ENCODE assay signal across 31 cellular contexts in the genomic region with DNA sequence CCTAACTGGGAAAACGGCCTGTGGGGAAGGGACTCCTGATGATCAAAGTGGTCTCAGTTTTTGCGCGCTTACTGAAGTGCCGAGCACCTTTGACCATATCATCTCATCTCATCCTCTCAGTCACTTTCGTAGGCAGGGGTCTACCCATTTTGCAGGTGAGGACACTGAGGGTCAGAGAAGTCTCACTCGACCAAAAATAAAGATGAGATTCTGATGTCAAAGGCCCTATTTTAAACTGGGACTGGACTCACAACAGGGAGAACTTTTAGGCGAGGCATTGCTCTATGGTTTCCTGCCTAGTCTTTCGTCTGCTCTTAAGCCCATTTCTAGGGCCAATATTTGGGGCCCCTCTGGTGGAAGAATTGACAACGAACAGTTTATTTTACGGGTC. TPM values are rescaled to one million over a fixed set of nuclear protein-coding genes. Genes with fewer than 3 reads are reported as not detected.
DNase-seq lines count a peak whose midpoint lies in the region; ATAC-seq, FAIRE-seq and TF ChIP-seq lines count a peak whose summit lies in the region.
"Had no signal": no experiment of that assay in that cellular context is flagged by ENCODE, and none has a peak within 500 bp of the region (broad histone marks: within the 10 kb centered on the region; RNA-seq: fewer than 3 reads in every experiment).

No MANE protein-coding gene starts in this region.

- H3K4me2 ChIP-seq in astrocyte (ENCODE audit: low read length): no peak overlapping the region
- H3K4me2 ChIP-seq: SK-N-SH had no signal

- no peak overlapping the region for H2AFZ ChIP-seq in astrocyte (ENCODE audit: low read depth, low read length)

- no peak for FAIRE-seq in astrocyte (lab: Jason Lieb, UNC)
- FAIRE-seq: GM12878 had no signal

- H3K27me3 ChIP-seq in HUES48 (ENCODE audit: control insufficient read depth, insufficient read depth, low read length) (peaks cover 44% of the 10 kb centered on the region), astrocyte (ENCODE audit: insufficient read depth, low read length) (peaks cover 42% of the 10 kb centered on the region), iPS-18a (ENCODE audit: control insufficient read depth, insufficient read depth, low read length) (peaks cover 42% of the 10 kb centered on the region), testis (no peaks in the 10 kb centered on the region), gastroesophageal sphincter (peaks cover 55% of the 10 kb centered on the region)
- H3K27me3 ChIP-seq: MG63, thyroid gland had no signal

- H3K4me1 Mint-ChIP-seq in astrocyte (ENCODE audit: low read depth, unreplicated experiment) (peaks cover 1% of the 10 kb centered on the region), nephron progenitor cell (no peaks in the 10 kb centered on the region)
- H3K4me1 Mint-ChIP-seq: activated CD4-positive, alpha-beta T cell treated with anti-CD3 and anti-CD28 coated beads, Interleukin-2, amount 10 ng/mL, durations not matched to agents 24 days and 14 days; activated CD8-positive, alpha-beta memory T cell treated with anti-CD3 and anti-CD28 coated beads, Interleukin-2, amount 10 ng/mL, durations not matched to agents 7 days and 5 days; immature natural killer cell; T-helper 17 cell had no signal

- H3K36me3 Mint-ChIP-seq in astrocyte (ENCODE audit: low read depth, unreplicated experiment): peaks cover 1% of the 10 kb centered on the region
- no peaks in the 10 kb centered on the region for H3K36me3 Mint-ChIP-seq in nephron progenitor cell (ENCODE audit: low read depth)
- H3K36me3 Mint-ChIP-seq: activated CD8-positive, alpha-beta memory T cell treated with anti-CD3 and anti-CD28 coated beads, Interleukin-2, amount 10 ng/mL, durations not matched to agents 7 days and 5 days; immature natural killer cell had no signal

- TF ChIP-seq CTCF in astrocyte (IDR thresholded peaks at IDR 0.05; ENCODE audit: insufficient read depth, low read depth, low read length) (no peak), testis (IDR thresholded peaks at IDR 0.05) (no peak), nephron progenitor cell (IDR thresholded peaks at IDR 0.05) (no peak), gastroesophageal sphincter (IDR thresholded peaks at IDR 0.05) (no peak)

- H3K27ac ChIP-seq in HUES48 (ENCODE audit: low read depth, low read length) (no peak overlapping the region), astrocyte (ENCODE audit: low read depth, low read length) (no peak overlapping the region), iPS-18a (ENCODE audit: low read length) (no peak overlapping the region), testis (no peak overlapping the region), gastroesophageal sphincter (no peak overlapping the region)
- H3K27ac ChIP-seq: adrenal gland, heart left ventricle, left lung, thyroid gland had no signal

- no peaks in the 10 kb centered on the region for H4K20me1 ChIP-seq in astrocyte (ENCODE audit: insufficient read depth, low read length)

- H3K4me3 ChIP-seq in HUES48 (ENCODE audit: low read depth, low read length) (0 out of 2 replicates have a peak overlapping the region, but pooled peaks have one; percentile 53), astrocyte (ENCODE audit: insufficient read depth, low read depth, low read length) (no peak overlapping the region), iPS-18a (ENCODE audit: low read length) (peak overlapping the region; percentile 54), testis (peak overlapping the region; percentile 61 to 62), gastroesophageal sphincter (no peak overlapping the region)
- H3K4me3 ChIP-seq: GM12878, left lung had no signal

- DNase-seq in astrocyte (ENCODE audit: low read depth) (no peak), testis (no peak), nephron progenitor cell (no peak)
- DNase-seq: activated CD4-positive, alpha-beta T cell treated with anti-CD3 and anti-CD28 coated beads, Interleukin-2, amount 10 ng/mL, durations not matched to agents 24 days and 14 days; activated CD8-positive, alpha-beta memory T cell treated with anti-CD3 and anti-CD28 coated beads, Interleukin-2, amount 10 ng/mL, durations not matched to agents 7 days and 5 days; activated naive CD4-positive, alpha-beta T cell treated with Interleukin-2 at 50 U/mL for 16 hours; activated T-cell treated with anti-CD3 and anti-CD28 coated beads, Interleukin-2, amount 50 U/mL, for 72 hours; adrenal gland; heart left ventricle; immature natural killer cell; naive B cell; NCI-H1417; NCI-H2081 treated with DMSO at 0.1 percent for 48 hours; NCI-H345; NCI-H748 treated with DMSO at 0.1 percent for 48 hours; stimulated activated CD4-positive, alpha-beta T cell treated with anti-CD3 and anti-CD28 coated beads, Interleukin-12 subunit alpha, Interleukin-12 subunit beta, amount 100 ng/mL, for 4 hours; stimulated activated CD4-positive, alpha-beta T cell treated with anti-CD3 and anti-CD28 coated beads, Interleukin-4, amount 100 ng/mL, for 4 hours; stimulated activated naive CD4-positive, alpha-beta T cell; T-helper 17 cell; thyroid gland had no signal

- H3K9me3 ChIP-seq in HUES48 (ENCODE audit: control insufficient read depth, insufficient read depth, low read length): no peaks in the 10 kb centered on the region
- peaks cover 4% of the 10 kb centered on the region for H3K9me3 ChIP-seq in astrocyte (ENCODE audit: insufficient read depth, low read depth, low read length)
- H3K9me3 ChIP-seq in iPS-18a (ENCODE audit: control insufficient read depth, low read depth, low read length): no peaks in the 10 kb centered on the region
- no peaks in the 10 kb centered on the region for H3K9me3 ChIP-seq in testis
- H3K9me3 ChIP-seq in gastroesophageal sphincter: no peaks in the 10 kb centered on the region
- H3K9me3 ChIP-seq: adrenal gland, heart left ventricle, left lung, MG63, SK-N-SH, thyroid gland had no signal

- H3K27me3 Mint-ChIP-seq in astrocyte (ENCODE audit: low read depth, unreplicated experiment): peaks cover 58% of the 10 kb centered on the region
- peaks cover 92% of the 10 kb centered on the region for H3K27me3 Mint-ChIP-seq in nephron progenitor cell (ENCODE audit: low read depth, poor library complexity)

- H3K4me3 Mint-ChIP-seq in astrocyte (ENCODE audit: unreplicated experiment) (peak overlapping the region; percentile 76), nephron progenitor cell (no peak overlapping the region)
- H3K4me3 Mint-ChIP-seq: activated CD4-positive, alpha-beta T cell treated with anti-CD3 and anti-CD28 coated beads, Interleukin-2, amount 10 ng/mL, durations not matched to agents 24 days and 14 days; activated CD8-positive, alpha-beta memory T cell treated with anti-CD3 and anti-CD28 coated beads, Interleukin-2, amount 10 ng/mL, durations not matched to agents 7 days and 5 days; activated T-cell treated with anti-CD3 and anti-CD28 coated beads, Interleukin-2, amount 50 U/mL, for 72 hours; immature natural killer cell; naive B cell; T-helper 17 cell had no signal

- H3K4me1 ChIP-seq in HUES48 (ENCODE audit: control insufficient read depth, insufficient read depth, low read length) (no peaks in the 10 kb centered on the region), astrocyte (ENCODE audit: insufficient read depth, low read length) (no peaks in the 10 kb centered on the region), iPS-18a (ENCODE audit: control insufficient read depth, low read depth, low read length) (no peaks in the 10 kb centered on the region), testis (no peaks in the 10 kb centered on the region), gastroesophageal sphincter (peaks cover 0 to 11% (median 0%) of the 10 kb centered on the region in 3 donors)
- H3K4me1 ChIP-seq: adrenal gland, left lung had no signal

- 40 to 44% methylated on average over 10 of the region's 10 CpGs for WGBS in testis, 2 donors
- WGBS in gastroesophageal sphincter (ENCODE audit: low coverage in 1 of 2), 2 donors: 63 to 80% methylated on average over 4 to 7 of the region's 10 CpGs

- ATAC-seq in GM18498 (IDR thresholded peaks at IDR 0.05; ENCODE audit: unreplicated experiment) (no peak), gastroesophageal sphincter (no peak)
- ATAC-seq: activated CD8-positive, alpha-beta memory T cell treated with anti-CD3 and anti-CD28 coated beads, Interleukin-2, amount 10 ng/mL, durations not matched to agents 7 days and 5 days; activated T-cell treated with anti-CD3 and anti-CD28 coated beads, Interleukin-2, amount 50 U/mL, for 72 hours; GM12878; left lung; T-helper 17 cell had no signal

- no peak overlapping the region for H3K27ac Mint-ChIP-seq in astrocyte (ENCODE audit: unreplicated experiment)
- H3K27ac Mint-ChIP-seq in nephron progenitor cell: no peak overlapping the region
- H3K27ac Mint-ChIP-seq: activated CD4-positive, alpha-beta T cell treated with anti-CD3 and anti-CD28 coated beads, Interleukin-2, amount 10 ng/mL, durations not matched to agents 24 days and 14 days; activated CD8-positive, alpha-beta memory T cell treated with anti-CD3 and anti-CD28 coated beads, Interleukin-2, amount 10 ng/mL, durations not matched to agents 7 days and 5 days; activated T-cell treated with anti-CD3 and anti-CD28 coated beads, Interleukin-2, amount 50 U/mL, for 72 hours; IgD-negative memory B cell; immature natural killer cell; naive B cell; T-helper 17 cell had no signal

- TF ChIP-seq POLR2A in testis (IDR thresholded peaks at IDR 0.05) (no peak), gastroesophageal sphincter (IDR thresholded peaks at IDR 0.05) (no peak)

- intact Hi-C loops in testis (cut with DNase I; ENCODE audit: low total_unique reads): no loop called here

- H3K36me3 ChIP-seq in HUES48 (ENCODE audit: control insufficient read depth, insufficient read depth, low read length) (no peaks in the 10 kb centered on the region), astrocyte (ENCODE audit: insufficient read depth, low read length) (no peaks in the 10 kb centered on the region), iPS-18a (ENCODE audit: control insufficient read depth, low read depth, low read length) (no peaks in the 10 kb centered on the region), testis (ENCODE audit: low read depth, missing control alignments) (no peaks in the 10 kb centered on the region), gastroesophageal sphincter (no peaks in the 10 kb centered on the region)
- H3K36me3 ChIP-seq: adrenal gland, heart left ventricle, left lung, MG63, thyroid gland had no signal

- H3K79me2 ChIP-seq in astrocyte (ENCODE audit: insufficient read depth, low read length): no peaks in the 10 kb centered on the region

- TF ChIP-seq EP300 in gastroesophageal sphincter (IDR thresholded peaks at IDR 0.05): no peak

- H3K9me3 Mint-ChIP-seq in astrocyte (ENCODE audit: unreplicated experiment) (peaks cover 2% of the 10 kb centered on the region), nephron progenitor cell (no peaks in the 10 kb centered on the region)
- H3K9me3 Mint-ChIP-seq: activated CD4-positive, alpha-beta T cell treated with anti-CD3 and anti-CD28 coated beads, Interleukin-2, amount 10 ng/mL, durations not matched to agents 24 days and 14 days; activated T-cell treated with anti-CD3 and anti-CD28 coated beads, Interleukin-2, amount 50 U/mL, for 72 hours; IgD-negative memory B cell; immature natural killer cell had no signal

- no peak overlapping the region for H3K9ac ChIP-seq in HUES48 (ENCODE audit: low read depth, low read length)
- H3K9ac ChIP-seq in astrocyte (ENCODE audit: low read length): no peak overlapping the region
- no peak overlapping the region for H3K9ac ChIP-seq in iPS-18a (ENCODE audit: low read length)
- H3K9ac ChIP-seq: SK-N-SH had no signal

RNA-seq across cellular contexts. Expression of a gene that starts 0.8 kb away (rescaled TPM):
- 0.34 and 0.36 TPM in 2 replicates for total RNA-seq in astrocyte
- 1 to 10 TPM; 3.9 to 6.9 TPM for total RNA-seq in testis
- 2.0 TPM for polyA plus RNA-seq in testis (ENCODE audit: insufficient read depth, low read depth, low replicate concordance)
- total RNA-seq in gastroesophageal sphincter: under 1 TPM in 1 of 4 donors, not detected in 3; 0.05 TPM
- total RNA-seq: activated CD4-positive, alpha-beta T cell treated with anti-CD3 and anti-CD28 coated beads, Interleukin-2, amount 10 ng/mL, durations not matched to agents 24 days and 14 days; activated CD8-positive, alpha-beta memory T cell treated with anti-CD3 and anti-CD28 coated beads, Interleukin-2, amount 10 ng/mL, durations not matched to agents 7 days and 5 days; activated T-cell treated with anti-CD3 and anti-CD28 coated beads, Interleukin-2, amount 50 U/mL, for 72 hours; GM12878; heart left ventricle; mesenteric fat pad; osteocyte; T-helper 17 cell; thyroid gland had no signal
- polyA plus RNA-seq: GM12878, heart left ventricle, IgD-negative memory B cell, immature natural killer cell had no signal

Comparison
In these comparisons a context has a peak if more than half of its experiments do, and no peak if none do; other contexts are left out.
1. H3K4me3 ChIP-seq: peak in HUES48 (single experiment), iPS-18a (single experiment) and testis (2 of 2); none in astrocyte (single experiment) and gastroesophageal sphincter (0 of 2).